ENCODE assay signal across 15 cellular contexts in the genomic region with DNA sequence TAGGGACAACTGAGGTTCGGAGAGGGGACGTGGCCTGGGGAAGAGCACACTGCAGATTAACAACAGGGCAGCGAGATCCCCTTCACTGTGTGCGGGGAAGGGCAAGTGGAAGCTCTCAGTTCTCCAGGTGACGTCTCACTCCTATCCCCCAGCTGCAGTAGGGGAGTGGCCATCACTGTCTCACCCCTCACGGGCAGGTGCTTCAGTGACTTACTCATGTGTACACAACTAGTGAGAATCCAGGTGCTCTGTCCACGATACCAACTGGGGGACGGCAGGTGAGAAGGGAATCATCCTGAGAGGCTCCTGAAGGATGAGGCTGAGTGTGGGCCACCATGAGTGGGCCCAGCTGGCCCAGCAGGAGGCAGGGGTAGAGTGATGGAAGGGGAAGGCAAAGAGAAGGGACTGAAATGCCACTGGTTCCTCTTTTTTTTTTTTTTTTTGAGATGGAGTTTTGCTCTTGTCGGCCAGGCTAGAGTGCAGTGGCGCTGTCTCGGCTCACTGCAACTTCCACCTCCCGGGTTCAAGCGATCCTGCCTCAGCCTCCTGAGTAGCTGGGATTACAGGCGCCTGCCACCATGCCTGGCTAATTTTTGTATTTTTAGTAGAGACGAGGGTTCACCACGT. TPM values are rescaled to one million over a fixed set of nuclear protein-coding genes. Genes with fewer than 3 reads are reported as not detected.
DNase-seq lines count a peak whose midpoint lies in the region; ATAC-seq and TF ChIP-seq lines count a peak whose summit lies in the region.
"Had no signal": no experiment of that assay in that cellular context is flagged by ENCODE, and none has a peak within 500 bp of the region (broad histone marks: within the 10 kb centered on the region; RNA-seq: fewer than 3 reads in every experiment).

No MANE protein-coding gene starts in this region.

- peaks cover 60% of the 10 kb centered on the region for H3K4me1 Mint-ChIP-seq in brain

- ATAC-seq in HG02884 (IDR thresholded peaks at IDR 0.05; ENCODE audit: unreplicated experiment) = no peak

- H3K27ac Mint-ChIP-seq in brain = peak overlapping the region in 4 of 5 experiments; percentile 9 to 89 (median 70)
- H3K27ac Mint-ChIP-seq: activated CD4-positive, alpha-beta memory T cell treated with anti-CD3 and anti-CD28 coated beads for 36 hours; activated T-helper 2 cell treated with anti-CD3 and anti-CD28 coated beads, Interferon-gamma antibody, Interleukin-2, Interleukin-4, amounts not matched to agents 10 μg/mL and 5 μg/mL and 100 μg/mL, durations not matched to agents 14 hours and 24 hours and 36 hours; dendritic cell treated with granulocyte-macrophage colony-stimulating factor and Interleukin-4, amounts not matched to agents 40 ng/mL and 50 ng/mL, for 4 days; T-helper 2 cell treated with Interferon-gamma antibody and Interleukin-4, amounts not matched to agents 5 μg/mL and 100 μg/mL, for 36 hours had no signal

- DNase-seq in DMS53 (lab: John Stamatoyannopoulos, UW) = peak; percentile 100
- DNase-seq in NCI-H1092 treated with DMSO at 0.1 percent for 48 hours (lab: John Stamatoyannopoulos, UW) = peak; percentile 23
- DNase-seq in NOMO-1 (lab: John Stamatoyannopoulos, UW; ENCODE audit: unreplicated experiment in 2 of 2) = peak; percentile 20 to 32
- DNase-seq in hippocampal formation (lab: John Stamatoyannopoulos, UW) = no peak
- no peak for DNase-seq in stimulated activated CD4-positive, alpha-beta T cell treated with anti-CD3 and anti-CD28 coated beads, Interleukin-2, amount 100 ng/mL, for 48 hours
- no peak for DNase-seq in ureter (ENCODE audit: low spot score)
- DNase-seq: activated CD4-positive, alpha-beta memory T cell treated with anti-CD3 and anti-CD28 coated beads for 36 hours; DND-41; right lobe of liver had no signal

- no peak for TF ChIP-seq CTCF in brain (conservative IDR thresholded peaks at IDR 0.05)

- H3K9me3 Mint-ChIP-seq in brain = peaks cover 0 to 8% (median 3%) of the 10 kb centered on the region in 5 experiments
- H3K9me3 Mint-ChIP-seq: activated CD4-positive, alpha-beta memory T cell treated with anti-CD3 and anti-CD28 coated beads for 36 hours; activated T-helper 2 cell treated with anti-CD3 and anti-CD28 coated beads, Interferon-gamma antibody, Interleukin-2, Interleukin-4, amounts not matched to agents 10 μg/mL and 5 μg/mL and 100 μg/mL, durations not matched to agents 14 hours and 24 hours and 36 hours; dendritic cell treated with granulocyte-macrophage colony-stimulating factor and Interleukin-4, amounts not matched to agents 40 ng/mL and 50 ng/mL, for 4 days; T-helper 2 cell treated with Interferon-gamma antibody and Interleukin-4, amounts not matched to agents 5 μg/mL and 100 μg/mL, for 36 hours had no signal

- H3K4me3 Mint-ChIP-seq in brain = no peak overlapping the region
- H3K4me3 Mint-ChIP-seq: activated CD4-positive, alpha-beta memory T cell treated with anti-CD3 and anti-CD28 coated beads for 36 hours; dendritic cell treated with granulocyte-macrophage colony-stimulating factor and Interleukin-4, amounts not matched to agents 40 ng/mL and 50 ng/mL, for 4 days; T-helper 2 cell treated with Interferon-gamma antibody and Interleukin-4, amounts not matched to agents 5 μg/mL and 100 μg/mL, for 36 hours had no signal

- peaks cover 17% of the 10 kb centered on the region for H3K36me3 Mint-ChIP-seq in brain
- H3K36me3 Mint-ChIP-seq: activated CD4-positive, alpha-beta memory T cell treated with anti-CD3 and anti-CD28 coated beads for 36 hours had no signal

- H3K27me3 Mint-ChIP-seq in brain = peaks cover 2% of the 10 kb centered on the region

RNA-seq across cellular contexts. Expression of gene RHBG, which starts 25.9 kb away (rescaled TPM):
- polyA plus RNA-seq in brain (ENCODE audit: insufficient read depth, low read depth, low replicate concordance) = not detected
- total RNA-seq in ureter = 2.8 TPM
- total RNA-seq: activated CD4-positive, alpha-beta memory T cell treated with anti-CD3 and anti-CD28 coated beads for 36 hours; activated T-helper 2 cell treated with anti-CD3 and anti-CD28 coated beads, Interferon-gamma antibody, Interleukin-2, Interleukin-4, amounts not matched to agents 10 μg/mL and 5 μg/mL and 100 μg/mL, durations not matched to agents 14 hours and 24 hours and 36 hours had no signal
- polyA plus RNA-seq: lung had no signal

RNA-seq across cellular contexts. Expression of gene TSACC, which starts 56.6 kb away (rescaled TPM):
- polyA plus RNA-seq in brain (ENCODE audit: insufficient read depth, low read depth, low replicate concordance) = not detected
- total RNA-seq in ureter = 2.2 TPM
- total RNA-seq: activated CD4-positive, alpha-beta memory T cell treated with anti-CD3 and anti-CD28 coated beads for 36 hours; lung had no signal

RNA-seq across cellular contexts. Expression of gene CCT3, which starts 56.9 kb away (rescaled TPM):
- 378 TPM for polyA plus RNA-seq in brain (ENCODE audit: insufficient read depth, low read depth, low replicate concordance)
- 209 TPM for total RNA-seq in ureter

Comparison
In these comparisons a context has a peak if more than half of its experiments do, and no peak if none do; other contexts are left out.
1. DNase-seq: peak in DMS53 (single experiment), NCI-H1092 treated with DMSO at 0.1 percent for 48 hours (single experiment) and NOMO-1 (2 of 2); none in hippocampal formation (0 of 2), stimulated activated CD4-positive, alpha-beta T cell treated with anti-CD3 and anti-CD28 coated beads, Interleukin-2, amount 100 ng/mL, for 48 hours (0 of 2) and ureter (single experiment).